25 cellular contexts compared by ENCODE assay signal in the genomic region with DNA sequence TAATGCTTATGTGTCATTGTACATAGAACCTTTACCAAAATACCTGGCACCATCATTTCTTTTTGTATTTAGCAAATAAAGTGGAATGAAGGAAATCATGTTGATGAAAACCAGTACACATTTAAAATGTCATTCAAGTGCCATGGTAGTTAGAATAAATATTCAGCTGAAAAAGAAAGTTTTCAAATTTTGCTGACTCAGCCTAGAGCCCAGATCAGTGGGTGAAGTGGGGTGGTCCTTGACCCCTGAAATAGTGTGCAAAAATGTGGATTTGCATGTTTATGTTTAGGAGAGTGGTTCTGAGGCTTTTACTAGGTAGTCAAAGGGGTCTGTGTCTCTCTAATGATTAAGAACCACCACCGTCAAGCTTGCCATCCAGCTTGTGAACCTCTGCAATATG.
"Had no signal": no experiment of that assay in that cellular context is flagged by ENCODE, and none has a peak within 500 bp of the region (broad histone marks: within the 10 kb centered on the region; RNA-seq: fewer than 3 reads in every experiment).

No MANE protein-coding gene starts in this region.

- H3K27ac ChIP-seq: coronary artery, dorsolateral prefrontal cortex, esophagus muscularis mucosa, foreskin keratinocyte, gastroesophageal sphincter, heart left ventricle, hepatocyte, left ventricle myocardium inferior, lower lobe of right lung had no signal

- H3K79me2 ChIP-seq: hepatocyte had no signal

- ATAC-seq: foreskin keratinocyte, gastroesophageal sphincter, heart left ventricle, left colon, left lobe of liver, lower lobe of right lung, mucosa of descending colon had no signal

- H2AFZ ChIP-seq: hepatocyte had no signal

- H3K4me3 ChIP-seq: coronary artery, dorsolateral prefrontal cortex, esophagus muscularis mucosa, gastroesophageal sphincter, heart left ventricle, hepatocyte, left ventricle myocardium inferior, lower lobe of right lung, mucosa of descending colon had no signal

- H3K36me3 ChIP-seq: esophagus muscularis mucosa, gastroesophageal sphincter, heart left ventricle, left ventricle myocardium inferior, lower lobe of right lung had no signal

- H3K4me1 ChIP-seq: esophagus muscularis mucosa, foreskin keratinocyte, gastroesophageal sphincter, heart left ventricle, left ventricle myocardium inferior, lower lobe of right lung had no signal

- DNase-seq: dermis blood vessel endothelial cell; dorsolateral prefrontal cortex; effector CD4-positive, alpha-beta T cell; effector memory CD4-positive, alpha-beta T cell; foreskin keratinocyte; heart left ventricle; hypothalamus; immature natural killer cell; islet precursor cell; kidney; kidney glomerular epithelial cell; left colon; left ventricle myocardium inferior; lower lobe of right lung; mesenchymal stem cell; mucosa of descending colon; naive B cell had no signal

- FAIRE-seq: colon, endothelial cell of umbilical vein, frontal cortex, kidney had no signal

- H3K9me3 ChIP-seq: esophagus muscularis mucosa, gastroesophageal sphincter, heart left ventricle, left ventricle myocardium inferior, lower lobe of right lung, mucosa of descending colon had no signal

- H3K27me3 ChIP-seq: dorsolateral prefrontal cortex, esophagus muscularis mucosa, foreskin keratinocyte, gastroesophageal sphincter, heart left ventricle, hepatocyte had no signal

- H3K4me2 ChIP-seq: hepatocyte had no signal
